In the genomic region with DNA sequence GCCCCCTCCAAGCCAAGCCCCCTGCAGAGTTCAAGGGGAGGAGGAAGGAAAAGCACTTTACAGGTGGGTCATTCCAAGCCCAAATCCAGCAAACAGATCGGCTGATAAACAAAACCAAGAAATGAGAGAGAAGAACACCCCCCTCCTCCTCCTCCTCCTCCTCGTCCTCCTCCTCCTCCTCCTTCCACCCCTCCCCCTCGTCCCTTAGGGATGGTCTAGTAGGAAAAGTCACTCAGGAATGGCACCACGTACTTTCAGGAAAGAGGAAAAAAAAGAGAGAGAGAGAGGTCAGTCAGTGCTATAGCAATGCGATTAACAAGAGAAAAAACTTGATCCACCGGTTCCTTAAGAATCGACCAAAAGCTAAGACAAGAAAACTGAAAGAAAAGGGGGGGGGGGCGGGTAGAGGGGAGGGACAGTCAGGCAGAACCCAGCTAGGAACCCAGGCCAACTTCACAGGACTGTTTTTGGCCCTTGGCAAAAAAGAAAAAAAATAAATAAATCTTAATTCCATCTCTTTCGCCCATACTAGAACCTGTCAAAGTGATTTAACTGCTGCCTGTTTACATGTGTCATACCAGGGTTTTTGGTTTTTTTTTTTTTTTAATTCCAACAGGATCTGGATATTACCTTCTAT, we compare ENCODE assay signal across 8 cellular contexts. TPM values are rescaled to one million over a fixed set of nuclear protein-coding genes. Genes with fewer than 3 reads are reported as not detected.
DNase-seq lines count a peak whose midpoint lies in the region; ATAC-seq and TF ChIP-seq lines count a peak whose summit lies in the region.

No MANE protein-coding gene starts in this region.

- H3K4me1 ChIP-seq in ascending aorta = peaks cover 0 to 12% of the 10 kb centered on the region in 2 donors

- peak overlapping the region; percentile 85 for H3K4me3 ChIP-seq in AG10803 (ENCODE audit: low read length)
- peak overlapping the region; percentile 70 to 80 for H3K4me3 ChIP-seq in ascending aorta
- peak overlapping the region; percentile 42 to 87 (median 81) for H3K4me3 ChIP-seq in skin epidermis

- no peaks in the 10 kb centered on the region for H3K27me3 ChIP-seq in ascending aorta

- H3K36me3 ChIP-seq in ascending aorta = no peaks in the 10 kb centered on the region

- intact Hi-C loops in ascending aorta (cut with DNase I) = loop anchor here (1.0 to 5.0 kb wide), 5 partner anchors 67 to 1658 kb away; partner anchors contain the start of genes BARD1 and SPAG16

- DNase-seq in AG10803 (ENCODE audit: low read depth) (peak; percentile 20), HPDE6-E6E7 (ENCODE audit: extremely low spot score) (peak; percentile 14), ascending aorta (ENCODE audit: low spot score in 2 of 2) (no peak), iPS-NIHi7 (ENCODE audit: extremely low spot score) (peak; percentile 26), NCI-H187 (lab: John Stamatoyannopoulos, UW) (no peak), SK-N-DZ (ENCODE audit: low spot score) (no peak)

- no peak for ATAC-seq in HG03439 (IDR thresholded peaks at IDR 0.05; ENCODE audit: unreplicated experiment)

- H3K27ac ChIP-seq in ascending aorta = peak overlapping the region; percentile 57 to 69
- peak overlapping the region in 20 of 21 experiments; percentile 13 to 95 (median 80) for H3K27ac ChIP-seq in skin epidermis

- H3K9me3 ChIP-seq in ascending aorta = no peaks in the 10 kb centered on the region

- no peak for TF ChIP-seq CTCF in AG10803 (conservative IDR thresholded peaks at IDR 0.05; ENCODE audit: low read length)
- no peak for TF ChIP-seq CTCF in ascending aorta (IDR thresholded peaks at IDR 0.05)

RNA-seq across cellular contexts. Expression of gene IKZF2, which starts 1.0 kb away (rescaled TPM):
- total RNA-seq in ascending aorta = 3.9 TPM
- 0.58 and 0.68 TPM in 2 replicates for polyA plus RNA-seq in SK-N-DZ (2014; cell fraction: cytosol; rRNA removed)
- 0.92 and 1.3 TPM in 2 replicates for polyA plus RNA-seq in SK-N-DZ (2014; cell fraction: nucleus; rRNA removed)

Comparison
In these comparisons a context has a peak if more than half of its experiments do, and no peak if none do; other contexts are left out.
1. DNase-seq: peak in AG10803 (single experiment), HPDE6-E6E7 (single experiment) and iPS-NIHi7 (single experiment); none in ascending aorta (0 of 2), NCI-H187 (0 of 2) and SK-N-DZ (single experiment).
2. Peak in every context shown above with its lines, with median percentiles within 50 percentile points of each other: H3K4me3 ChIP-seq.